In the genomic region with DNA sequence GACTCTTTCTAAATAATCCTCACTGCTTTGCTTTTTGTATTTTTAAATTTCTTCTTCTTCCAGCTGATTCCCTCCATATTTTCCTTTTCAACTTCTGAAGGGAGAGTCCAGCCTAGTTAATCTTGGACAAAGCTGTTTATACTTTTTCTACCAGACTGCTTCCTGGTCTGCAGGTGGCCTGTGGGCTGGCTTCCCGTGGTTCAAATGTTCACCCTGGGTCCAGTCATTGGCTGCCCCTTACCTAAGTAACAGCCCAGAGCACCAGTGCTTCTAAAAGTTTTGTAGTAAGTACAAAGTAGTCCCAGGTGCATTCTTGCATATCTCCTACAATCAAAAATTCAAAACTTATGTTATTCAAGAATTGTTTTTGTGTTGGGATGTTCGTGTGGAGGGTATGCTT, we compare ENCODE assay signal across 22 cellular contexts. TPM values are rescaled to one million over a fixed set of nuclear protein-coding genes. Genes with fewer than 3 reads are reported as not detected.
DNase-seq lines count a peak whose midpoint lies in the region; TF ChIP-seq lines count a peak whose summit lies in the region.
"Had no signal": no experiment of that assay in that cellular context is flagged by ENCODE, and none has a peak within 500 bp of the region (broad histone marks: within the 10 kb centered on the region; RNA-seq: fewer than 3 reads in every experiment).

No MANE protein-coding gene starts in this region.

- H3K4me3 Mint-ChIP-seq in activated naive CD8-positive, alpha-beta T cell: no peak overlapping the region
- H3K4me3 Mint-ChIP-seq in activated naive CD8-positive, alpha-beta T cell treated with anti-CD3 and anti-CD28 coated beads for 36 hours: no peak overlapping the region
- no peak overlapping the region for H3K4me3 Mint-ChIP-seq in HFFc6
- H3K4me3 Mint-ChIP-seq: CD4-positive, alpha-beta memory T cell had no signal

- H3K36me3 Mint-ChIP-seq in activated naive CD8-positive, alpha-beta T cell: peaks cover 3% of the 10 kb centered on the region
- H3K36me3 Mint-ChIP-seq in activated naive CD8-positive, alpha-beta T cell treated with anti-CD3 and anti-CD28 coated beads for 36 hours: peaks cover 13% of the 10 kb centered on the region
- H3K36me3 Mint-ChIP-seq in HFFc6 (ENCODE audit: low read depth): no peaks in the 10 kb centered on the region; the same call in 1 of the 2 replicates

- H3K27me3 Mint-ChIP-seq in activated naive CD8-positive, alpha-beta T cell: no peaks in the 10 kb centered on the region
- no peaks in the 10 kb centered on the region for H3K27me3 Mint-ChIP-seq in activated naive CD8-positive, alpha-beta T cell treated with anti-CD3 and anti-CD28 coated beads for 36 hours
- no peaks in the 10 kb centered on the region for H3K27me3 Mint-ChIP-seq in HFFc6 (ENCODE audit: insufficient read depth)
- H3K27me3 Mint-ChIP-seq: CD4-positive, alpha-beta memory T cell had no signal

- H3K4me1 Mint-ChIP-seq in activated naive CD8-positive, alpha-beta T cell (ENCODE audit: low read depth): no peaks in the 10 kb centered on the region
- H3K4me1 Mint-ChIP-seq in activated naive CD8-positive, alpha-beta T cell treated with anti-CD3 and anti-CD28 coated beads for 36 hours: no peaks in the 10 kb centered on the region
- H3K4me1 Mint-ChIP-seq in HFFc6 (ENCODE audit: low read depth): no peaks in the 10 kb centered on the region
- H3K4me1 Mint-ChIP-seq: CD4-positive, alpha-beta memory T cell had no signal

- DNase-seq in activated naive CD8-positive, alpha-beta T cell treated with anti-CD3 and anti-CD28 coated beads for 36 hours: no peak
- DNase-seq in HFFc6 (no peak), kidney tubule cell (ENCODE audit: low spot score) (peak; percentile 37), renal cortical epithelial cell (ENCODE audit: low read depth) (peak; percentile 9), DMS153 treated with DMSO at 0.1 percent for 48 hours (lab: John Stamatoyannopoulos, UW; ENCODE audit: unreplicated experiment) (no peak), NCI-H526 treated with DMSO at 0.1 percent for 48 hours (lab: John Stamatoyannopoulos, UW) (no peak)
- no peak for DNase-seq in activated CD8-positive, alpha-beta memory T cell treated with anti-CD3 and anti-CD28 coated beads, Interleukin-2, amount 50 U/mL, for 4 hours
- DNase-seq: AML-193; C1 segment of cervical spinal cord; CD4-positive, alpha-beta memory T cell; COR-L47; EL; GDM1; NCI-H1092 treated with DMSO at 0.1 percent for 48 hours; NCI-H1436 treated with DMSO at 0.1 percent for 48 hours; NCI-H187 treated with DMSO at 0.1 percent for 48 hours; NCI-H2107; NCI-H524; NCI-H774; PC-9; SJCRH30 had no signal

- no peak for TF ChIP-seq CTCF in HFFc6 (IDR thresholded peaks at IDR 0.05)

- no peaks in the 10 kb centered on the region for H3K9me3 Mint-ChIP-seq in activated naive CD8-positive, alpha-beta T cell (ENCODE audit: low read depth)
- no peaks in the 10 kb centered on the region for H3K9me3 Mint-ChIP-seq in activated naive CD8-positive, alpha-beta T cell treated with anti-CD3 and anti-CD28 coated beads for 36 hours
- no peaks in the 10 kb centered on the region for H3K9me3 Mint-ChIP-seq in HFFc6
- H3K9me3 Mint-ChIP-seq: CD4-positive, alpha-beta memory T cell had no signal

- peak overlapping the region; percentile 34 for H3K27ac Mint-ChIP-seq in activated naive CD8-positive, alpha-beta T cell
- no peak overlapping the region for H3K27ac Mint-ChIP-seq in activated naive CD8-positive, alpha-beta T cell treated with anti-CD3 and anti-CD28 coated beads for 36 hours
- H3K27ac Mint-ChIP-seq in HFFc6: peak overlapping the region; percentile 16; the same call in 1 of the 2 replicates

RNA-seq across cellular contexts. Expression of a gene that starts 19.1 kb away (rescaled TPM):
- total RNA-seq in activated naive CD8-positive, alpha-beta T cell treated with anti-CD3 and anti-CD28 coated beads for 36 hours: 10 to 100 TPM; 26.5 to 26.8 TPM
- 10 to 100 TPM; 17.5 to 23.0 (median 20.7) TPM for total RNA-seq in HFFc6 (2021; fragmentation: NEBNext Ultra II Directional; extraction: Animal tissue kit (Norgen Biotek cat#: 25700))
- total RNA-seq in renal cortical epithelial cell: 25.5 and 40.0 TPM in 2 replicates

Comparison
In these comparisons a context has a peak if more than half of its experiments do, and no peak if none do; other contexts are left out.
1. DNase-seq: peak in kidney tubule cell (single experiment) and renal cortical epithelial cell (single experiment); none in activated naive CD8-positive, alpha-beta T cell treated with anti-CD3 and anti-CD28 coated beads for 36 hours (single experiment), HFFc6 (single experiment), DMS153 treated with DMSO at 0.1 percent for 48 hours (single experiment), NCI-H526 treated with DMSO at 0.1 percent for 48 hours (single experiment) and activated CD8-positive, alpha-beta memory T cell treated with anti-CD3 and anti-CD28 coated beads, Interleukin-2, amount 50 U/mL, for 4 hours (single experiment).